ENCODE assay signal across 2 cellular contexts in the genomic region with DNA sequence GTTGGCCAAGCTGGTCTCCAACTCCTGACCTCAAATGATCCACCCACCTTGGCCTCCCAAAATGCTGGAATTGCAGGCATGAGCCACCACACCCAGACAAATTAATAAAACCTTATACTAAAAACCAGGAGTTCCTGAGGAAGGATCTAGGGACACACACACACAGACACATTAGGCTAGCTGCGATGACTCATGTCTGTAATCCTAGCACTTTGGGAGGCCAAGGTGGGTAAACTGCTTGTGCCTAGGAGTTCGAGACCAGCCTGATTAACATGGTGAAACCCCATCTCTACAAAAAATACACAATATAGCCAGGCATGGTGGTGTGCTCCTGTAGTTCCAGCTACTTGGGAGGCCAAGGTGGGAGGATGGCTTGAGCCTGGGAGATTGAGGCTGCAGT.
TF ChIP-seq lines count a peak whose summit lies in the region.

No MANE protein-coding gene starts in this region.

TF ChIP-seq in SK-N-SH, 30 proteins besides CTCF, POLR2A, EP300 and RAD21:
- TF ChIP-seq FOSL2 (IDR thresholded peaks at IDR 0.05; ENCODE audit: borderline replicate concordance, low read depth), result peak; percentile 27; the same call in 1 of the 2 replicates

TF ChIP-seq in endothelial cell of umbilical vein, 7 proteins besides CTCF, POLR2A, EP300 and RAD21:
- peak; percentile 23 for TF ChIP-seq FOS (IDR thresholded peaks at IDR 0.05; ENCODE audit: borderline replicate concordance, insufficient read depth, low read length)
